1 cellular context compared by ENCODE assay signal in the genomic region with DNA sequence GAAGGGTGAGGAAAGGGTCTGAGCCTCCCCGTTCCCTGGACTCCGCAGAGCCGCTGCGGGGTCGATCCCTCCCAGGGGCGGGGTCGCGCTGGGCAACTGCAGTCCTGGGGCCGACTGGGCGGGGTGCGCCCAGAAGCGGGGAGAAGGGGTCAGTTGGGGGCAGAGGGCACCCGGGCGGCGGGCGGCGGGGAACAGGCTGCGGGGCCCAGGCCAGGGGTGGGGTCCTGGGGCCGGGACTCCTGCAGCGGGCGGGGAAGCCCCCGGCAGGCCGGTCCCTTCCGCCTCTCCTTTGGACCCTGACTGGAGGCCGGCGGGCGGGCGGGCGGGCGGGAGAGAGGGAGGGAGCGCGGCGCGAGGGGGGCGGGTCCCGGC.
A peak's percentile ranks its signal among the peaks of the same experiment; 100 is the strongest.
TF ChIP-seq lines count a peak whose summit lies in the region.

No MANE protein-coding gene starts in this region.

TF ChIP-seq in IMR-90, 13 proteins besides CTCF, POLR2A, EP300 and RAD21:
- TF ChIP-seq FOS (IDR thresholded peaks at IDR 0.05; ENCODE audit: low read depth, low read length) (no peak), NFE2L2 (IDR thresholded peaks at IDR 0.05; ENCODE audit: low read depth, low read length) (no peak), MXI1 (IDR thresholded peaks at IDR 0.05; ENCODE audit: borderline replicate concordance, low read depth, low read length) (0 out of 2 replicates have a peak, but pooled peaks have one; percentile 3)
- TF ChIP-seq, protein P1, sequence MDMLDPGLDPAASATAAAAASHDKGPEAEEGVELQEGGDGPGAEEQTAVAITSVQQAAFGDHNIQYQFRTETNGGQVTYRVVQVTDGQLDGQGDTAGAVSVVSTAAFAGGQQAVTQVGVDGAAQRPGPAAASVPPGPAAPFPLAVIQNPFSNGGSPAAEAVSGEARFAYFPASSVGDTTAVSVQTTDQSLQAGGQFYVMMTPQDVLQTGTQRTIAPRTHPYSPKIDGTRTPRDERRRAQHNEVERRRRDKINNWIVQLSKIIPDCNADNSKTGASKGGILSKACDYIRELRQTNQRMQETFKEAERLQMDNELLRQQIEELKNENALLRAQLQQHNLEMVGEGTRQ (IDR thresholded peaks at IDR 0.05; ENCODE audit: low read depth, low read length) = no peak
